In genomic region chr12:92615703-92616102, GRCh38 we compare ENCODE assay signal across 20 cellular contexts.
"Had no signal": no experiment of that assay in that cellular context is flagged by ENCODE, and none has a peak within 500 bp of the region (broad histone marks: within the 10 kb centered on the region; RNA-seq: fewer than 3 reads in every experiment).

No MANE protein-coding gene starts in this region.

- H3K36me3 ChIP-seq: esophagus muscularis mucosa, gastrocnemius medialis, heart right ventricle, neutrophil, sigmoid colon, suprapubic skin, thyroid gland, upper lobe of left lung, uterus had no signal

- H3K4me3 ChIP-seq: coronary artery, esophagus muscularis mucosa, gastrocnemius medialis, heart right ventricle, mucosa of descending colon, sigmoid colon, skin epidermis, suprapubic skin, thyroid gland, upper lobe of left lung, uterus had no signal

- H3K4me1 ChIP-seq: esophagus muscularis mucosa, gastrocnemius medialis, heart right ventricle, sigmoid colon, suprapubic skin, thyroid gland, uterus had no signal

- H3K27ac Mint-ChIP-seq: endodermal cell; naive thymus-derived CD8-positive, alpha-beta T cell had no signal

- H3K27ac ChIP-seq: coronary artery, esophagus muscularis mucosa, gastrocnemius medialis, heart right ventricle, neutrophil, sigmoid colon, suprapubic skin, thyroid gland, upper lobe of left lung, uterus had no signal

- ATAC-seq: gastrocnemius medialis; heart right ventricle; left lobe of liver; mucosa of descending colon; naive thymus-derived CD8-positive, alpha-beta T cell had no signal

- DNase-seq: effector CD4-positive, alpha-beta T cell; endodermal cell; gastrocnemius medialis; heart right ventricle; hypothalamus; mucosa of descending colon; naive thymus-derived CD8-positive, alpha-beta T cell; posterior cingulate gyrus; sigmoid colon; stimulated activated CD4-positive, alpha-beta T cell treated with anti-CD3 and anti-CD28 coated beads, Interleukin-2, amount 100 ng/mL, for 24 hours; stimulated activated naive CD4-positive, alpha-beta T cell; thyroid gland; upper lobe of left lung; uterus had no signal

- H3K9me3 Mint-ChIP-seq: endodermal cell had no signal

- H3K27me3 ChIP-seq: esophagus muscularis mucosa, gastrocnemius medialis, heart right ventricle, neutrophil, sigmoid colon, suprapubic skin, thyroid gland, upper lobe of left lung, uterus had no signal

- H3K36me3 Mint-ChIP-seq: naive thymus-derived CD8-positive, alpha-beta T cell had no signal

- H3K9me3 ChIP-seq: esophagus muscularis mucosa, gastrocnemius medialis, heart right ventricle, mucosa of descending colon, neutrophil, sigmoid colon, suprapubic skin, thyroid gland, upper lobe of left lung, uterus had no signal

- H3K27me3 Mint-ChIP-seq: naive thymus-derived CD8-positive, alpha-beta T cell had no signal

- H3K4me3 Mint-ChIP-seq: endodermal cell; naive thymus-derived CD8-positive, alpha-beta T cell had no signal

- H3K4me1 Mint-ChIP-seq: endodermal cell; naive thymus-derived CD8-positive, alpha-beta T cell had no signal
